ENCODE assay signal across 22 cellular contexts in the genomic region with DNA sequence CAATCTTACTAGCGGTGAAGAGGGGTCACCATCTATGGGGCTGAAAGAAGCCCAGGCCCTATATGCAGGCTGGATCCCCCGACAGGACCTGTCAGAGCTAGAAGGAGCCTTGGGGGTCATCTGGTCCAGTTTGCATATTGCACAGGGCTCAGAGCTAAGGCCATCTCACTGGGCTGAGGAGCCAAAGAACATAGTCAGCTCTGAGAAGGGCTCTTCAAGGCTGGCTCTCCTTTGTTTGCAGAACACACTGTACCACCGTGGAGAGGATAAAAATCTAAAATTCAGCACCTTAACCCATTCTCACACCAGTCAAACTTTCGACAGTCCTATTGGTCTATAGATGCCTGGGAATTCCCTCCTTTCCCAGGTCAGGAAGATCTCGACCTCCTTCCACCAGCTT. TPM values are rescaled to one million over a fixed set of nuclear protein-coding genes. Genes with fewer than 3 reads are reported as not detected.
"Had no signal": no experiment of that assay in that cellular context is flagged by ENCODE, and none has a peak within 500 bp of the region (broad histone marks: within the 10 kb centered on the region; RNA-seq: fewer than 3 reads in every experiment).

No MANE protein-coding gene starts in this region.

- H3K36me3 ChIP-seq: breast epithelium, MG63 had no signal

- H3K4me3 ChIP-seq: breast epithelium, MG63 had no signal

- H3K9me3 ChIP-seq: MG63 had no signal

- H3K9ac ChIP-seq: KMS-11 had no signal

- H3K4me1 ChIP-seq: breast epithelium had no signal

- H3K4me1 Mint-ChIP-seq: activated CD4-positive, alpha-beta T cell treated with anti-CD3 and anti-CD28 coated beads, Interleukin-2, amount 10 ng/mL, durations not matched to agents 7 days and 5 days had no signal

- H3K4me2 ChIP-seq: KMS-11 had no signal

- H3K27ac ChIP-seq: breast epithelium, KMS-11 had no signal

- H3K27ac Mint-ChIP-seq: activated CD4-positive, alpha-beta memory T cell treated with anti-CD3 and anti-CD28 coated beads for 36 hours; activated CD4-positive, alpha-beta T cell treated with anti-CD3 and anti-CD28 coated beads, Interleukin-2, amount 10 ng/mL, durations not matched to agents 7 days and 5 days; activated naive CD8-positive, alpha-beta T cell treated with anti-CD3 and anti-CD28 coated beads, Interleukin-2, amount 10 ng/mL, durations not matched to agents 7 days and 5 days; IgD-negative memory B cell; T-helper 1 cell treated with Interleukin-12 subunit alpha and Interleukin-12 subunit beta and Interleukin-4 antibody, amounts not matched to agents 30 μg/mL and 1 μg/mL, for 36 hours had no signal

- H3K4me3 Mint-ChIP-seq: activated CD4-positive, alpha-beta memory T cell treated with anti-CD3 and anti-CD28 coated beads for 36 hours; activated CD4-positive, alpha-beta T cell treated with anti-CD3 and anti-CD28 coated beads, Interleukin-2, amount 10 ng/mL, durations not matched to agents 7 days and 5 days; activated naive CD8-positive, alpha-beta T cell treated with anti-CD3 and anti-CD28 coated beads, Interleukin-2, amount 10 ng/mL, durations not matched to agents 7 days and 5 days; IgD-negative memory B cell; T-helper 1 cell treated with Interleukin-12 subunit alpha and Interleukin-12 subunit beta and Interleukin-4 antibody, amounts not matched to agents 30 μg/mL and 1 μg/mL, for 36 hours had no signal

- H3K9me3 Mint-ChIP-seq: activated CD4-positive, alpha-beta T cell treated with anti-CD3 and anti-CD28 coated beads, Interleukin-2, amount 10 ng/mL, durations not matched to agents 7 days and 5 days; activated naive CD8-positive, alpha-beta T cell treated with anti-CD3 and anti-CD28 coated beads, Interleukin-2, amount 10 ng/mL, durations not matched to agents 7 days and 5 days; T-helper 1 cell treated with Interleukin-12 subunit alpha and Interleukin-12 subunit beta and Interleukin-4 antibody, amounts not matched to agents 30 μg/mL and 1 μg/mL, for 36 hours had no signal

- DNase-seq: activated CD4-positive, alpha-beta memory T cell treated with anti-CD3 and anti-CD28 coated beads for 36 hours; activated CD4-positive, alpha-beta T cell treated with anti-CD3 and anti-CD28 coated beads, Interleukin-2, amount 10 ng/mL, durations not matched to agents 7 days and 5 days; activated CD4-positive, CD25-positive, alpha-beta regulatory T cell; activated CD8-positive, alpha-beta memory T cell treated with anti-CD3 and anti-CD28 coated beads for 24 hours; activated naive CD4-positive, alpha-beta T cell treated with anti-CD3 and anti-CD28 coated beads, Interleukin-2, amount 50 U/mL, for 16 hours; activated naive CD8-positive, alpha-beta T cell treated with anti-CD3 and anti-CD28 coated beads, Interleukin-2, amount 10 ng/mL, durations not matched to agents 7 days and 5 days; activated T-cell treated with anti-CD3 and anti-CD28 coated beads for 4 hours; aorta; caudate nucleus; MG63; NCI-H1105; NCI-H1436; NCI-H187; NCI-H2081; NCI-H446; NCI-H524; SHP77 had no signal

- H3K27me3 ChIP-seq: breast epithelium, MG63 had no signal

- H3K36me3 Mint-ChIP-seq: activated CD4-positive, alpha-beta memory T cell treated with anti-CD3 and anti-CD28 coated beads for 36 hours; activated naive CD8-positive, alpha-beta T cell treated with anti-CD3 and anti-CD28 coated beads, Interleukin-2, amount 10 ng/mL, durations not matched to agents 7 days and 5 days had no signal

RNA-seq across cellular contexts. Expression of a gene that starts 24.2 kb away (rescaled TPM):
- total RNA-seq: activated CD4-positive, alpha-beta T cell treated with anti-CD3 and anti-CD28 coated beads, Interleukin-2, amount 10 ng/mL, durations not matched to agents 7 days and 5 days; activated naive CD8-positive, alpha-beta T cell treated with anti-CD3 and anti-CD28 coated beads, Interleukin-2, amount 10 ng/mL, durations not matched to agents 7 days and 5 days had no signal

RNA-seq across cellular contexts. Expression of a gene that starts 57.1 kb away (rescaled TPM):
- total RNA-seq: activated CD4-positive, alpha-beta memory T cell treated with anti-CD3 and anti-CD28 coated beads for 36 hours; activated CD4-positive, alpha-beta T cell treated with anti-CD3 and anti-CD28 coated beads, Interleukin-2, amount 10 ng/mL, durations not matched to agents 7 days and 5 days; activated naive CD8-positive, alpha-beta T cell treated with anti-CD3 and anti-CD28 coated beads, Interleukin-2, amount 10 ng/mL, durations not matched to agents 7 days and 5 days; SK-MEL-5 had no signal
